Comparison of ENCODE assay signal across 12 cellular contexts in the genomic region with DNA sequence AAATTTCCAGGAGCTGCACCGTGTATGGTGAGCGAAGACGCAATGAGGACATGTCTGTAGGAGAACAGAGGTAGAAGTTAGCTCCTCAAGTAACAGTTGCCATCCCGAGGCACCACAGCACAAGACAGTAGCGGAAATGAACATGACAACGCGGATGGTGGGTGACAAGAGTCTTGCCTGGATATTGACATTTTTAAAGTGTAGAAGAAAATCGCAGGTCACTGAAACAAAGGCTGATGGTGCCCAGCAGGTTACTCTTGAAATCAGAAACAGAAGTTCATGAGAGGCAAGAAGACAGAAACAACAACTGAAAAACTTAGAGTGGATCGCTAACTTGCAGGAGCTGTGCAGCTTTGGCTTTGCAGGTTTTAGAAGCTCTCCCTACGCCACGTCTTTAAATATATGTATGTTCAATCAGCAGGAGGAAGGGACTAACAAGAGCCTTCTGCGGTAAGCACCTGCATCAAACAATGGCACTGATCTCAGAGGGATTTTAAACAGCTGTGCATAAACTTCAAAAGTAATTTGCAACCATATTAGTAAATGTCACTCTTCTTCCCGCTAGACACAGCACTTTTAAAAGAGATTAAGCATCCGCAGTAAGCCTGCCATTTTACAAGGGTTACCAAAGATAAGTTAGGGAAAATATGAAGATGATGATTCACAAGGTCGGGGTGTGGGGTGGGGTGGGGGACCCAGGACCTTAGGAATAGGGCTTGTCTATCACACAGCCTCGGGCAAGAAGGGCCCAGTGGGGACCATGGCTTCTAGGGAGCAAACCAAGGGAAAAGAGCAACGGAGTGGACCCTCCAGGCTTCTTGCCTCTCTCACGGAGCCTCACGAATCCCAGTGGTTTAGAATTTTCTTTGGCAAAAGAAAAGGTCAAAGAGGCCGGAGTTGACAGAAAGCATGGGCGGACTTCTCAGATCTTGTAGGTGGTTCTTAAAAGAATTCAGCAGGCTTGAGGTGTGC. TPM values are rescaled to one million over a fixed set of nuclear protein-coding genes. Genes with fewer than 3 reads are reported as not detected.
DNase-seq lines count a peak whose midpoint lies in the region; ATAC-seq and TF ChIP-seq lines count a peak whose summit lies in the region.
"Had no signal": no experiment of that assay in that cellular context is flagged by ENCODE, and none has a peak within 500 bp of the region (broad histone marks: within the 10 kb centered on the region; RNA-seq: fewer than 3 reads in every experiment).

No MANE protein-coding gene starts in this region.

- peak overlapping the region; percentile 72 to 96 (median 91); a peak in 20 of 22 replicates for H3K4me2 ChIP-seq in BLaER1 treated with 17β-estradiol and CSF1 and Interleukin-3, amounts not matched to agents 10 nM and 100 nM
- peak overlapping the region; percentile 93 for H3K4me2 ChIP-seq in Loucy (ENCODE audit: low read depth, low read length, poor library complexity, severe bottlenecking)

- H3K27me3 Mint-ChIP-seq in activated naive CD8-positive, alpha-beta T cell treated with anti-CD3 and anti-CD28 coated beads, Interleukin-2, amount 50 U/mL, for 24 hours, result peaks cover 2% of the 10 kb centered on the region

- 70% methylated on average over 21 of the region's 21 CpGs for WGBS in right cardiac atrium

- H3K36me3 ChIP-seq in BLaER1 treated with 17β-estradiol and CSF1 and Interleukin-3, amounts not matched to agents 10 nM and 100 nM, result peaks cover 0 to 13% (median 7%) of the 10 kb centered on the region in 11 experiments; a peak in 12 of 22 replicates
- no peaks in the 10 kb centered on the region for H3K36me3 ChIP-seq in Loucy (ENCODE audit: insufficient read depth, low read length)
- no peaks in the 10 kb centered on the region for H3K36me3 ChIP-seq in muscle layer of duodenum (ENCODE audit: control insufficient read depth in 1 of 2, insufficient read depth in 2 of 2, low read length in 2 of 2)
- H3K36me3 ChIP-seq: SJSA1 had no signal

- H3K4me3 Mint-ChIP-seq in activated naive CD8-positive, alpha-beta T cell treated with anti-CD3 and anti-CD28 coated beads, Interleukin-2, amount 50 U/mL, for 24 hours, result peak overlapping the region; percentile 84

- H3K9ac ChIP-seq in BLaER1 treated with 17β-estradiol and CSF1 and Interleukin-3, amounts not matched to agents 10 nM and 100 nM, result peak overlapping the region in 2 of 11 experiments; percentile 95 to 96; a peak in 1 of 22 replicates
- peak overlapping the region; percentile 98 for H3K9ac ChIP-seq in Loucy (ENCODE audit: low read depth, low read length, poor library complexity, severe bottlenecking)

- H3K4me3 ChIP-seq in BLaER1 treated with 17β-estradiol and CSF1 and Interleukin-3, amounts not matched to agents 10 nM and 100 nM, result peak overlapping the region in 5 of 10 experiments; percentile 72 to 87 (median 79); a peak in 7 of 20 replicates
- H3K4me3 ChIP-seq in Loucy (ENCODE audit: low read length, poor library complexity, severe bottlenecking), result peak overlapping the region; percentile 85
- H3K4me3 ChIP-seq in muscle layer of duodenum (ENCODE audit: low read depth in 1 of 2, low read length in 2 of 2), result no peak overlapping the region
- H3K4me3 ChIP-seq in right cardiac atrium (ENCODE audit: low read length), result no peak overlapping the region
- H3K4me3 ChIP-seq: SJSA1 had no signal

- no peak overlapping the region for H3K27ac ChIP-seq in BLaER1 treated with 17β-estradiol and CSF1 and Interleukin-3, amounts not matched to agents 10 nM and 100 nM
- H3K27ac ChIP-seq in muscle layer of duodenum (ENCODE audit: low read length), result peak overlapping the region; percentile 16
- H3K27ac ChIP-seq in right cardiac atrium (ENCODE audit: low read length), result no peak overlapping the region
- H3K27ac ChIP-seq: C4-2B, epithelial cell of prostate, SJSA1 had no signal

- ATAC-seq in activated naive CD8-positive, alpha-beta T cell treated with anti-CD3 and anti-CD28 coated beads, Interleukin-2, amount 50 U/mL, for 24 hours, result peak; percentile 27
- ATAC-seq in GM18870 (IDR thresholded peaks at IDR 0.05; ENCODE audit: unreplicated experiment) (no peak), right cardiac atrium (no peak)

- intact Hi-C loops in right cardiac atrium (cut with DNase I), result no loop called here

- H3K4me1 ChIP-seq in BLaER1 treated with 17β-estradiol and CSF1 and Interleukin-3, amounts not matched to agents 10 nM and 100 nM, result peaks cover 11 to 75% (median 65%) of the 10 kb centered on the region in 10 experiments; a peak in 19 of 20 replicates
- H3K4me1 ChIP-seq in Loucy (ENCODE audit: insufficient read depth, low read length, poor library complexity, severe bottlenecking) (peaks cover 64% of the 10 kb centered on the region), muscle layer of duodenum (ENCODE audit: control insufficient read depth in 1 of 2, insufficient read depth in 2 of 2, low read length in 2 of 2) (peaks cover 0 to 8% of the 10 kb centered on the region in 2 donors), right cardiac atrium (ENCODE audit: control insufficient read depth, insufficient read depth, low read length) (no peaks in the 10 kb centered on the region)

- peaks cover 74% of the 10 kb centered on the region for H3K4me1 Mint-ChIP-seq in activated naive CD8-positive, alpha-beta T cell treated with anti-CD3 and anti-CD28 coated beads, Interleukin-2, amount 50 U/mL, for 24 hours

- H3K36me3 Mint-ChIP-seq in activated naive CD8-positive, alpha-beta T cell treated with anti-CD3 and anti-CD28 coated beads, Interleukin-2, amount 50 U/mL, for 24 hours (ENCODE audit: low read depth), result peaks cover 32% of the 10 kb centered on the region

- peaks cover 98% of the 10 kb centered on the region for H3K79me2 ChIP-seq in Loucy (ENCODE audit: insufficient read depth, low read length)

- H3K27me3 ChIP-seq in BLaER1 treated with 17β-estradiol and CSF1 and Interleukin-3, amounts not matched to agents 10 nM and 100 nM, result peaks cover 0 to 19% (median 5%) of the 10 kb centered on the region in 11 experiments; a peak in 11 of 22 replicates
- H3K27me3 ChIP-seq in Loucy (ENCODE audit: insufficient read depth, low read length, poor library complexity, severe bottlenecking), result no peaks in the 10 kb centered on the region
- H3K27me3 ChIP-seq in muscle layer of duodenum (ENCODE audit: low read depth, low read length), result peaks cover 12% of the 10 kb centered on the region
- H3K27me3 ChIP-seq in right cardiac atrium (ENCODE audit: control insufficient read depth, insufficient read depth), result peaks cover 5% of the 10 kb centered on the region

- H2AFZ ChIP-seq in Loucy (ENCODE audit: low read length), result no peak overlapping the region

- peaks cover 0 to 6% (median 0%) of the 10 kb centered on the region in 11 experiments; a peak in 4 of 22 replicates for H4K20me1 ChIP-seq in BLaER1 treated with 17β-estradiol and CSF1 and Interleukin-3, amounts not matched to agents 10 nM and 100 nM
- peaks cover 9% of the 10 kb centered on the region for H4K20me1 ChIP-seq in Loucy (ENCODE audit: insufficient read depth, low read length, poor library complexity, severe bottlenecking)

- peak; percentile 41 for DNase-seq in activated naive CD8-positive, alpha-beta T cell treated with anti-CD3 and anti-CD28 coated beads, Interleukin-2, amount 50 U/mL, for 24 hours
- DNase-seq in NCI-H1694 treated with DMSO at 0.1 percent for 48 hours (lab: John Stamatoyannopoulos, UW), result no peak
- no peak for DNase-seq in MV-4-11 (lab: John Stamatoyannopoulos, UW)
- DNase-seq in right cardiac atrium, result no peak
- DNase-seq: NCI-H2029 treated with DMSO at 0.1 percent for 48 hours had no signal

- H3K9me3 Mint-ChIP-seq in activated naive CD8-positive, alpha-beta T cell treated with anti-CD3 and anti-CD28 coated beads, Interleukin-2, amount 50 U/mL, for 24 hours, result no peaks in the 10 kb centered on the region

- H3F3A ChIP-seq in Loucy (ENCODE audit: low read depth), result no peaks in the 10 kb centered on the region

- TF ChIP-seq CTCF in Loucy (conservative IDR thresholded peaks at IDR 0.05; ENCODE audit: low read length), result no peak

- no peaks in the 10 kb centered on the region for H3K9me2 ChIP-seq in Loucy (replicated peaks; ENCODE audit: low read depth, low read length)

- peak overlapping the region; percentile 96 for H3K27ac Mint-ChIP-seq in activated naive CD8-positive, alpha-beta T cell treated with anti-CD3 and anti-CD28 coated beads, Interleukin-2, amount 50 U/mL, for 24 hours

- no peaks in the 10 kb centered on the region for H3K9me3 ChIP-seq in BLaER1 treated with 17β-estradiol and CSF1 and Interleukin-3, amounts not matched to agents 10 nM and 100 nM (replicated peaks in 1 of 11)
- H3K9me3 ChIP-seq in Loucy (ENCODE audit: insufficient read depth, low read depth, low read length) (no peaks in the 10 kb centered on the region), muscle layer of duodenum (ENCODE audit: control insufficient read depth in 1 of 2, low read length in 2 of 2) (peaks cover 0 to 3% of the 10 kb centered on the region in 2 donors), right cardiac atrium (ENCODE audit: control insufficient read depth, low read length) (no peaks in the 10 kb centered on the region)
- H3K9me3 ChIP-seq: SJSA1 had no signal

RNA-seq across cellular contexts. Expression of a gene that starts 1.6 kb away (rescaled TPM):
- total RNA-seq in right cardiac atrium, result under 1 TPM; 0.17 to 0.25 (median 0.22) TPM
- 0.05 TPM for polyA plus RNA-seq in right cardiac atrium
- total RNA-seq: SJSA1 had no signal
